In genomic region chr16:83952940-83953795, GRCh38 we compare ENCODE assay signal across 8 cellular contexts. TPM values are rescaled to one million over a fixed set of nuclear protein-coding genes. Genes with fewer than 3 reads are reported as not detected.
DNase-seq lines count a peak whose midpoint lies in the region; ATAC-seq, FAIRE-seq and TF ChIP-seq lines count a peak whose summit lies in the region.

Gene OSGIN1 (plus strand): TSS chr16:83953240. CDS start chr16:83957672, 4,432 bp downstream.

- TF ChIP-seq CTCF in GM12864 (IDR thresholded peaks at IDR 0.05; ENCODE audit: low read depth, low read length, missing control alignments) (no peak), astrocyte (IDR thresholded peaks at IDR 0.05; ENCODE audit: insufficient read depth, low read depth, low read length) (no peak)

- H3K4me3 ChIP-seq in GM12864 (ENCODE audit: low read depth, low read length) (peak within 1 kb of the TSS; percentile 57), astrocyte (ENCODE audit: insufficient read depth, low read depth, low read length) (peak within 1 kb of the TSS; percentile 64)

- FAIRE-seq in astrocyte (lab: Jason Lieb, UNC): no peak

- H3K4me1 Mint-ChIP-seq in astrocyte (ENCODE audit: low read depth, unreplicated experiment): peaks cover 9% of the 10 kb centered on the region

- no peaks in the 10 kb centered on the region for H3K27me3 ChIP-seq in astrocyte (ENCODE audit: insufficient read depth, low read length)

- peaks cover 3% of the 10 kb centered on the region for H3K79me2 ChIP-seq in astrocyte (ENCODE audit: insufficient read depth, low read length)

- no peaks in the 10 kb centered on the region for H3K9me3 Mint-ChIP-seq in astrocyte (ENCODE audit: unreplicated experiment)

- H3K9me3 ChIP-seq in astrocyte (ENCODE audit: insufficient read depth, low read depth, low read length): no peaks in the 10 kb centered on the region

- ATAC-seq in HG02588 (IDR thresholded peaks at IDR 0.05; ENCODE audit: unreplicated experiment): peak; percentile 67

- peak within 1 kb of the TSS; percentile 81 for H2AFZ ChIP-seq in astrocyte (ENCODE audit: low read depth, low read length)

- DNase-seq in GM12864 (ENCODE audit: low read depth) (peak; percentile 44), NCI-H1105 (lab: John Stamatoyannopoulos, UW) (peak; percentile 58), T-helper 2 cell (peak in 4 of 5 experiments; percentile 7 to 78 (median 44)), astrocyte (ENCODE audit: low read depth) (peak; percentile 86), hippocampal formation (lab: John Stamatoyannopoulos, UW) (peak; percentile 76 to 80), retina (peak; percentile 65), cerebellar nuclear complex (lab: John Stamatoyannopoulos, UW) (no peak)

- H3K36me3 ChIP-seq in astrocyte (ENCODE audit: insufficient read depth, low read length): no peaks in the 10 kb centered on the region

- peaks cover 22% of the 10 kb centered on the region for H3K4me1 ChIP-seq in astrocyte (ENCODE audit: insufficient read depth, low read length)

- H3K4me3 Mint-ChIP-seq in astrocyte (ENCODE audit: unreplicated experiment): peak within 1 kb of the TSS; percentile 57

- H3K27ac ChIP-seq in astrocyte (ENCODE audit: low read depth, low read length): peak within 1 kb of the TSS; percentile 51

- peak within 1 kb of the TSS; percentile 77 for H3K9ac ChIP-seq in astrocyte (ENCODE audit: low read length)

- no peaks in the 10 kb centered on the region for H3K36me3 Mint-ChIP-seq in astrocyte (ENCODE audit: low read depth, unreplicated experiment)

- H4K20me1 ChIP-seq in astrocyte (ENCODE audit: insufficient read depth, low read length): peaks cover 29% of the 10 kb centered on the region

- H3K4me2 ChIP-seq in astrocyte (ENCODE audit: low read length): peak within 1 kb of the TSS; percentile 89

- H3K27ac Mint-ChIP-seq in astrocyte (ENCODE audit: unreplicated experiment): no peak within 1 kb of the TSS

- peaks cover 3% of the 10 kb centered on the region for H3K27me3 Mint-ChIP-seq in astrocyte (ENCODE audit: low read depth, unreplicated experiment)

RNA-seq across cellular contexts. Expression of gene OSGIN1, which starts in this region (rescaled TPM):
- total RNA-seq in astrocyte: 0.60 and 0.79 TPM in 2 replicates

Comparison
In these comparisons a context has a peak if more than half of its experiments do, and no peak if none do; other contexts are left out.
1. Peak in DNase-seq, H3K4me3 ChIP-seq, H3K27ac ChIP-seq, H3K9ac ChIP-seq and H3K4me2 ChIP-seq in astrocyte; RNA of the gene not detected or under 1 TPM.
2. DNase-seq: peak in GM12864 (single experiment), NCI-H1105 (single experiment), T-helper 2 cell (4 of 5), hippocampal formation (2 of 2) and retina (single experiment); none in cerebellar nuclear complex (0 of 2).